ENCODE assay signal across 21 cellular contexts in the genomic region with DNA sequence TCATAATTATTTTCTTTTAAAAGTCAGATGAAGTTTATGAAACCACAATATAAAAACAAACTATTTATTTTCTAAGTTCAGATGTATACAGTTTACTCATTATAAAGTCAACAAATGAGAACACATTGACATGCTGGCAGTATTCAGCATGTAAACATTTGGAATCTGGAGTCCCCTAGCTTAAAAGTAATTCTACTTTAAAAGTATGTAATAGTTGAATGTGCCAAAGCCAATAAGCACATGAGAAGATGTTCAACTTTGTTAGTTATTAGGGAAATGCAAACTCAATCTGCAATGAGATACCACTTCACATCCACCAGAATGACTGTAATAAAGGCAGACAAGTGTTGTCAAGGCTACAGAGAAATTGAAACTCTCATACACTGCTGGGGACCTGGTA.
"Had no signal": no experiment of that assay in that cellular context is flagged by ENCODE, and none has a peak within 500 bp of the region (broad histone marks: within the 10 kb centered on the region; RNA-seq: fewer than 3 reads in every experiment).

No MANE protein-coding gene starts in this region.

- H3K27ac Mint-ChIP-seq: dendritic cell treated with granulocyte-macrophage colony-stimulating factor and Interleukin-4, amounts not matched to agents 40 ng/mL and 50 ng/mL, for 4 days; mesothelial cell of epicardium; naive B cell; naive thymus-derived CD8-positive, alpha-beta T cell had no signal

- H3K9me3 ChIP-seq: colonic mucosa, esophagus muscularis mucosa, gastroesophageal sphincter, heart left ventricle, left lung, lower lobe of right lung, mucosa of descending colon had no signal

- H3K36me3 ChIP-seq: colonic mucosa, esophagus muscularis mucosa, gastroesophageal sphincter, left lung, lower lobe of right lung had no signal

- H3K4me1 ChIP-seq: colonic mucosa, foreskin keratinocyte, left lung had no signal

- H3K4me1 Mint-ChIP-seq: naive B cell; naive thymus-derived CD8-positive, alpha-beta T cell had no signal

- H3K27me3 ChIP-seq: colonic mucosa, esophagus muscularis mucosa, foreskin keratinocyte, gastroesophageal sphincter, heart left ventricle, left lung had no signal

- H3K36me3 Mint-ChIP-seq: mesothelial cell of epicardium; naive B cell; naive thymus-derived CD8-positive, alpha-beta T cell had no signal

- H3K27ac ChIP-seq: colonic mucosa, foreskin keratinocyte, left lung, lower lobe of right lung had no signal

- H3K4me3 ChIP-seq: colonic mucosa, esophagus muscularis mucosa, gastroesophageal sphincter, heart left ventricle, left lung, lower lobe of right lung, mucosa of descending colon had no signal

- H3K27me3 Mint-ChIP-seq: dendritic cell treated with granulocyte-macrophage colony-stimulating factor and Interleukin-4, amounts not matched to agents 40 ng/mL and 50 ng/mL, for 4 days; naive B cell had no signal

- H3K4me3 Mint-ChIP-seq: dendritic cell treated with granulocyte-macrophage colony-stimulating factor and Interleukin-4, amounts not matched to agents 40 ng/mL and 50 ng/mL, for 4 days; mesothelial cell of epicardium; naive thymus-derived CD8-positive, alpha-beta T cell had no signal

- DNase-seq: colonic mucosa; cortex of kidney; effector CD8-positive, alpha-beta T cell; foreskin keratinocyte; heart left ventricle; hippocampal formation; left cardiac atrium; left lung; lower lobe of right lung; mesenchymal stem cell; mucosa of descending colon; naive B cell; naive thymus-derived CD8-positive, alpha-beta T cell had no signal

- FAIRE-seq: endothelial cell of umbilical vein, frontal cortex, islet of Langerhans, keratinocyte had no signal

- ATAC-seq: foreskin keratinocyte; gastroesophageal sphincter; heart left ventricle; left cardiac atrium; left lung; lower lobe of right lung; mucosa of descending colon; naive thymus-derived CD8-positive, alpha-beta T cell had no signal
